Comparison of ENCODE assay signal across 16 cellular contexts in genomic region chr9:73073337-73074175, GRCh38.
A peak's percentile ranks its signal among the peaks of the same experiment; 100 is the strongest.
DNase-seq lines count a peak whose midpoint lies in the region; ATAC-seq, FAIRE-seq and TF ChIP-seq lines count a peak whose summit lies in the region.
"Had no signal": no experiment of that assay in that cellular context is flagged by ENCODE, and none has a peak within 500 bp of the region (broad histone marks: within the 10 kb centered on the region; RNA-seq: fewer than 3 reads in every experiment).

No MANE protein-coding gene starts in this region.

- no peak for ATAC-seq in thoracic aorta (ENCODE audit: insufficient number of reproducible peaks, low FRiP score, low read depth)

- H3K4me3 ChIP-seq in ascending aorta, result no peak overlapping the region
- H3K4me3 ChIP-seq in thoracic aorta, result no peak overlapping the region
- H3K4me3 ChIP-seq: prostate gland had no signal

- H3K4me1 ChIP-seq in ascending aorta, result peaks cover 0 to 3% of the 10 kb centered on the region in 2 donors
- H3K4me1 ChIP-seq in thoracic aorta (ENCODE audit: control insufficient read depth in 1 of 2, low read depth in 2 of 2), result peaks cover 4 to 23% of the 10 kb centered on the region in 2 donors
- H3K4me1 ChIP-seq: prostate gland had no signal

- no peak for TF ChIP-seq CTCF in ascending aorta (IDR thresholded peaks at IDR 0.05)
- TF ChIP-seq CTCF in thoracic aorta (IDR thresholded peaks at IDR 0.05), result no peak

- H3K27me3 ChIP-seq in ascending aorta (no peaks in the 10 kb centered on the region), thoracic aorta (replicated peaks; ENCODE audit: insufficient read depth) (no peaks in the 10 kb centered on the region)

- peak overlapping the region; percentile 33 to 78 for H3K27ac ChIP-seq in ascending aorta
- H3K27ac ChIP-seq in thoracic aorta, result peak overlapping the region; percentile 51 to 65
- H3K27ac ChIP-seq: prostate gland had no signal

- peak; percentile 5 for FAIRE-seq in GM12891 (lab: Jason Lieb, UNC)
- FAIRE-seq: keratinocyte had no signal

- intact Hi-C loops in ascending aorta (cut with DNase I), result no loop called here

- no peak for DNase-seq in GM12891 (ENCODE audit: insufficient read length, low spot score)
- no peak for DNase-seq in ascending aorta (ENCODE audit: low spot score in 2 of 2)
- DNase-seq in iris pigment epithelial cell (ENCODE audit: low read depth), result peak; percentile 70
- DNase-seq in thoracic aorta (ENCODE audit: low spot score), result no peak
- DNase-seq in activated CD4-positive, alpha-beta T cell treated with anti-CD3 and anti-CD28 coated beads for 1 hour, result no peak
- no peak for DNase-seq in middle frontal gyrus (ENCODE audit: extremely low spot score, low spot score)
- no peak for DNase-seq in globus pallidus (ENCODE audit: low spot score)
- no peak for DNase-seq in activated CD4-positive, CD25-positive, alpha-beta regulatory T cell (lab: John Stamatoyannopoulos, UW)
- DNase-seq: activated CD4-positive, alpha-beta memory T cell treated with anti-CD3 and anti-CD28 coated beads for 36 hours; aorta; effector CD4-positive, alpha-beta T cell; H9; MM.1S; stimulated activated CD4-positive, alpha-beta T cell treated with anti-CD3 and anti-CD28 coated beads, Interleukin-1b, Interleukin-23, amount 100 ng/mL, for 48 hours had no signal

- H3K9me3 ChIP-seq in ascending aorta, result no peaks in the 10 kb centered on the region
- no peaks in the 10 kb centered on the region for H3K9me3 ChIP-seq in thoracic aorta
- H3K9me3 ChIP-seq: prostate gland had no signal

- H3K36me3 ChIP-seq in ascending aorta, result no peaks in the 10 kb centered on the region
- no peaks in the 10 kb centered on the region for H3K36me3 ChIP-seq in thoracic aorta
- H3K36me3 ChIP-seq: prostate gland had no signal

- TF ChIP-seq POLR2A in GM12891 (IDR thresholded peaks at IDR 0.05; ENCODE audit: low read depth, low read length), result no peak

TF ChIP-seq in GM12891, 5 proteins besides CTCF, POLR2A, EP300 and RAD21:
- TF ChIP-seq TAF1 (IDR thresholded peaks at IDR 0.05; ENCODE audit: low read depth, low read length), result no peak
- no peak for TF ChIP-seq POU2F2 (IDR thresholded peaks at IDR 0.05; ENCODE audit: low read depth, low read length)
- no peak for TF ChIP-seq POLR2AphosphoS5 (IDR thresholded peaks at IDR 0.05; ENCODE audit: low read depth, low read length)
- TF ChIP-seq PAX5 (IDR thresholded peaks at IDR 0.05; ENCODE audit: insufficient read depth, low read length, severe bottlenecking), result no peak
- TF ChIP-seq SPI1 (IDR thresholded peaks at IDR 0.05; ENCODE audit: low read depth, low read length), result no peak
TF ChIP-seq in GM12891: peak in this region for 0.
